26 cellular contexts compared by ENCODE assay signal in genomic region chr13:81442904-81443303, GRCh38.
"Had no signal": no experiment of that assay in that cellular context is flagged by ENCODE, and none has a peak within 500 bp of the region (broad histone marks: within the 10 kb centered on the region; RNA-seq: fewer than 3 reads in every experiment).

No MANE protein-coding gene starts in this region.

- H3K27me3 ChIP-seq: esophagus muscularis mucosa, neutrophil, pancreas, right atrium auricular region, stomach, thyroid gland, vagina had no signal

- H3K36me3 ChIP-seq: esophagus muscularis mucosa, lower lobe of right lung, neutrophil, pancreas, right atrium auricular region, stomach, thyroid gland, vagina had no signal

- H3K36me3 Mint-ChIP-seq: memory B cell; naive B cell; natural killer cell treated with Interleukin-12 subunit alpha and Interleukin-12 subunit beta and Interleukin-15 and Interleukin-18, amount 100 ng/mL, for 72 hours had no signal

- H3K4me1 Mint-ChIP-seq: immature natural killer cell, memory B cell, naive B cell, neural crest cell had no signal

- H3K4me1 ChIP-seq: esophagus muscularis mucosa, lower lobe of right lung, pancreas, right atrium auricular region, stomach, thyroid gland, vagina had no signal

- H3K27ac ChIP-seq: esophagus muscularis mucosa, lower lobe of right lung, neutrophil, pancreas, right atrium auricular region, stomach, thyroid gland, vagina had no signal

- H3K4me3 ChIP-seq: esophagus muscularis mucosa, lower lobe of right lung, mucosa of descending colon, pancreas, right atrium auricular region, smooth muscle cell, stomach, thyroid gland, vagina had no signal

- H3K27ac Mint-ChIP-seq: effector memory CD8-positive, alpha-beta T cell; immature natural killer cell; memory B cell; natural killer cell treated with Interleukin-12 subunit alpha and Interleukin-12 subunit beta and Interleukin-15 and Interleukin-18, amount 100 ng/mL, for 72 hours had no signal

- H3K9me3 ChIP-seq: esophagus muscularis mucosa, lower lobe of right lung, mucosa of descending colon, neutrophil, pancreas, right atrium auricular region, stomach, thyroid gland, vagina had no signal

- H3K27me3 Mint-ChIP-seq: effector memory CD8-positive, alpha-beta T cell; memory B cell; naive B cell; natural killer cell treated with Interleukin-12 subunit alpha and Interleukin-12 subunit beta and Interleukin-15 and Interleukin-18, amount 100 ng/mL, for 72 hours had no signal

- H3K4me2 ChIP-seq: smooth muscle cell had no signal

- H3K9me3 Mint-ChIP-seq: neural crest cell had no signal

- FAIRE-seq: endometrium, pancreas had no signal

- DNase-seq: cortex of kidney; effector memory CD8-positive, alpha-beta T cell; foreskin melanocyte; hypothalamus; immature natural killer cell; left ventricle myocardium superior; lower lobe of right lung; mucosa of descending colon; naive B cell; pancreas; stimulated activated CD4-positive, alpha-beta T cell treated with anti-CD3 and anti-CD28 coated beads, Interleukin-12 subunit alpha, Interleukin-12 subunit beta, amount 100 ng/mL, for 4 hours; stimulated activated CD4-positive, alpha-beta T cell treated with anti-CD3 and anti-CD28 coated beads, Interleukin-1b, Interleukin-23, amount 100 ng/mL, for 48 hours; stimulated activated CD4-positive, alpha-beta T cell treated with anti-CD3 and anti-CD28 coated beads, Interleukin-4, amount 100 ng/mL, for 1 hour; stimulated activated CD8-positive, alpha-beta memory T cell treated with anti-CD3 and anti-CD28 coated beads, Interleukin-4, amount 100 ng/mL, for 48 hours; stimulated activated naive CD4-positive, alpha-beta T cell; stomach; thyroid gland had no signal

- H3K4me3 Mint-ChIP-seq: effector memory CD8-positive, alpha-beta T cell; immature natural killer cell; memory B cell; naive B cell; natural killer cell treated with Interleukin-12 subunit alpha and Interleukin-12 subunit beta and Interleukin-15 and Interleukin-18, amount 100 ng/mL, for 72 hours; neural crest cell had no signal
